In the genomic region with DNA sequence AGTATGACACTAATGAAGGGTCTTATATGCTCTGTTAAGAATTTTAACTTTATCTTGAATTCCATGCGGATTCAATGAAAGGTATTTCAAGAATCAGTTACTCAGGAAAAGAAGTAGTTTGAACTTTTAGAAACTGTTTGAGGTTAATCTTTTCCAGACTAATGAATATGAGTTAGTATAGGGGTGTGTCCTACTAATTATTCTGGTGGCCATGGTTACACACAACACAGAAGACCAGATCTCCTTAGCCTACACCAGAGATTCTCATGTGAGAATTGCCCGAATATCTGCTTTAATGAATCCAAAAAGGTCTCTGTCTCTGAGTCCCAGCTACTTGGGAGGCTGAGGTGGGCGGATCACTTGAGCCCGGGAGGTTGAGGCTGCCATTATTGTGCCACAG, we compare ENCODE assay signal across 28 cellular contexts.
"Had no signal": no experiment of that assay in that cellular context is flagged by ENCODE, and none has a peak within 500 bp of the region (broad histone marks: within the 10 kb centered on the region; RNA-seq: fewer than 3 reads in every experiment).

No MANE protein-coding gene starts in this region.

- H3K9ac ChIP-seq: KMS-11 had no signal

- H3K27ac Mint-ChIP-seq: activated CD8-positive, alpha-beta memory T cell treated with anti-CD3 and anti-CD28 coated beads, Interleukin-2, amount 10 ng/mL, durations not matched to agents 7 days and 5 days; activated naive CD4-positive, alpha-beta T cell treated with anti-CD3 and anti-CD28 coated beads, Interleukin-2, amount 50 U/mL, for 72 hours; activated naive CD8-positive, alpha-beta T cell treated with anti-CD3 and anti-CD28 coated beads, Interleukin-2, amount 50 U/mL, for 24 hours; activated T-cell treated with anti-CD3 and anti-CD28 coated beads, Interleukin-2, amount 50 U/mL, for 24 hours; activated T-helper 1 cell treated with anti-CD3 and anti-CD28 coated beads, Interleukin-12 subunit alpha, Interleukin-12 subunit beta, Interleukin-2, Interleukin-4 antibody, amounts not matched to agents 30 ng/mL and 10 ng/mL and 1 ng/mL, durations not matched to agents 14 hours and 24 hours and 36 hours; IgD-negative memory B cell; WTC11 had no signal

- H3K4me1 Mint-ChIP-seq: activated CD8-positive, alpha-beta memory T cell treated with anti-CD3 and anti-CD28 coated beads, Interleukin-2, amount 10 ng/mL, durations not matched to agents 7 days and 5 days; activated naive CD8-positive, alpha-beta T cell treated with anti-CD3 and anti-CD28 coated beads, Interleukin-2, amount 50 U/mL, for 24 hours had no signal

- ATAC-seq: activated CD8-positive, alpha-beta memory T cell treated with anti-CD3 and anti-CD28 coated beads, Interleukin-2, amount 10 ng/mL, durations not matched to agents 7 days and 5 days; activated naive CD4-positive, alpha-beta T cell treated with anti-CD3 and anti-CD28 coated beads, Interleukin-2, amount 50 U/mL, for 72 hours; activated naive CD8-positive, alpha-beta T cell treated with anti-CD3 and anti-CD28 coated beads, Interleukin-2, amount 50 U/mL, for 24 hours; body of pancreas; PC-3; SK-N-SH treated with all-trans-retinoic acid at 6 μM for 48 hours; WTC11 had no signal

- DNase-seq: activated CD4-positive, alpha-beta T cell treated with anti-CD3 and anti-CD28 coated beads for 48 hours; activated CD4-positive, alpha-beta T cell treated with anti-CD3 and anti-CD28 coated beads, Interleukin-2, amount 50 U/mL, for 4 hours; activated CD4-positive, CD25-positive, alpha-beta regulatory T cell treated with anti-CD3 and anti-CD28 coated beads, Interleukin-2, amount 50 U/mL, for 72 hours; activated CD8-positive, alpha-beta memory T cell treated with anti-CD3 and anti-CD28 coated beads, Interleukin-2, amount 10 ng/mL, durations not matched to agents 7 days and 5 days; activated effector memory CD4-positive, alpha-beta T cell treated with anti-CD3 and anti-CD28 coated beads, Interleukin-2, amount 50 U/mL, for 16 hours; activated naive CD4-positive, alpha-beta T cell treated with Interleukin-2 at 50 U/mL for 16 hours; activated naive CD8-positive, alpha-beta T cell treated with anti-CD3 and anti-CD28 coated beads, Interleukin-2, amount 50 U/mL, for 24 hours; activated T-cell treated with anti-CD3 and anti-CD28 coated beads, Interleukin-2, amount 50 U/mL, for 24 hours; amniotic stem cell; body of pancreas; MV-4-11; NCI-H1105; NCI-H1436; NCI-H187; NCI-H2081; NCI-H510A treated with DMSO at 0.1 percent for 48 hours; PC-3; SHP77; SW 1271 had no signal

- FAIRE-seq: RCC 7860 had no signal

- H3K9me3 ChIP-seq: ascending aorta, body of pancreas, SJSA1 had no signal

- H3K27ac ChIP-seq: ascending aorta, body of pancreas, KMS-11, SJSA1 had no signal

- H3K4me2 ChIP-seq: KMS-11 had no signal

- H3K36me3 ChIP-seq: ascending aorta, SJSA1 had no signal

- H3K4me1 ChIP-seq: ascending aorta had no signal

- H3K4me3 ChIP-seq: ascending aorta, body of pancreas, SJSA1 had no signal

- H3K9me3 Mint-ChIP-seq: activated naive CD4-positive, alpha-beta T cell treated with anti-CD3 and anti-CD28 coated beads, Interleukin-2, amount 50 U/mL, for 72 hours; activated naive CD8-positive, alpha-beta T cell treated with anti-CD3 and anti-CD28 coated beads, Interleukin-2, amount 50 U/mL, for 24 hours; activated T-cell treated with anti-CD3 and anti-CD28 coated beads, Interleukin-2, amount 50 U/mL, for 24 hours; activated T-helper 1 cell treated with anti-CD3 and anti-CD28 coated beads, Interleukin-12 subunit alpha, Interleukin-12 subunit beta, Interleukin-2, Interleukin-4 antibody, amounts not matched to agents 30 ng/mL and 10 ng/mL and 1 ng/mL, durations not matched to agents 14 hours and 24 hours and 36 hours; IgD-negative memory B cell; WTC11 had no signal

- H3K27me3 Mint-ChIP-seq: activated CD8-positive, alpha-beta memory T cell treated with anti-CD3 and anti-CD28 coated beads, Interleukin-2, amount 10 ng/mL, durations not matched to agents 7 days and 5 days had no signal

- H3K4me3 Mint-ChIP-seq: activated CD8-positive, alpha-beta memory T cell treated with anti-CD3 and anti-CD28 coated beads, Interleukin-2, amount 10 ng/mL, durations not matched to agents 7 days and 5 days; activated naive CD8-positive, alpha-beta T cell treated with anti-CD3 and anti-CD28 coated beads, Interleukin-2, amount 50 U/mL, for 24 hours; activated T-cell treated with anti-CD3 and anti-CD28 coated beads, Interleukin-2, amount 50 U/mL, for 24 hours; activated T-helper 1 cell treated with anti-CD3 and anti-CD28 coated beads, Interleukin-12 subunit alpha, Interleukin-12 subunit beta, Interleukin-2, Interleukin-4 antibody, amounts not matched to agents 30 ng/mL and 10 ng/mL and 1 ng/mL, durations not matched to agents 14 hours and 24 hours and 36 hours; IgD-negative memory B cell; WTC11 had no signal

- H3K36me3 Mint-ChIP-seq: activated CD8-positive, alpha-beta memory T cell treated with anti-CD3 and anti-CD28 coated beads, Interleukin-2, amount 10 ng/mL, durations not matched to agents 7 days and 5 days; activated naive CD4-positive, alpha-beta T cell treated with anti-CD3 and anti-CD28 coated beads, Interleukin-2, amount 50 U/mL, for 72 hours; IgD-negative memory B cell; WTC11 had no signal

- H3K27me3 ChIP-seq: ascending aorta, body of pancreas had no signal
